ENCODE assay signal across 1 cellular context in genomic region chr5:178413992-178414391, GRCh38.
TF ChIP-seq lines count a peak whose summit lies in the region.

No MANE protein-coding gene starts in this region.

TF ChIP-seq in H1, 55 proteins besides CTCF, POLR2A, EP300 and RAD21:
- TF ChIP-seq USF2 (IDR thresholded peaks at IDR 0.05; ENCODE audit: low read length) (peak; percentile 28; the same call in 1 of the 2 replicates), CBX5 (IDR thresholded peaks at IDR 0.05; ENCODE audit: low read depth, low read length) (no peak), SP1 (IDR thresholded peaks at IDR 0.05; ENCODE audit: low read depth, low read length) (no peak)
